Comparison of ENCODE assay signal across 22 cellular contexts in the genomic region with DNA sequence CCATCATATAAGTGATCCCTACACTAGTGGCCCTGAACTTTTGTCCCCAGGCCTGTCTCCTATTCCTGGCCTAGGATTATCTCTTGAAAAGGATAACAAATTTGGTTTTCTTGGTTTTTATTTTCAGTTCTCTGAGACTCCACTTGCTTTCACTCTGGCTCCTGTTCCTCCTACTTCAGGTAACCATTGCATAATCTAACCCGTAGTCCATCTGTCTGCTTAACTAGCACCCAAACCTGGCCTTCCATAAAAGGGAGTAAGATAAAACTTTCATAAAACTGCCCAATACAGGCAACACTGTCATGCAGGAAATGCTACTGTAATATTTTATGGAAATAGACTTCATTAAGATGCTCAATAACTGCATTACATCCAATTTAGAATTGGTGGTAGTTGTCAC.
"Had no signal": no experiment of that assay in that cellular context is flagged by ENCODE, and none has a peak within 500 bp of the region (broad histone marks: within the 10 kb centered on the region; RNA-seq: fewer than 3 reads in every experiment).

No MANE protein-coding gene starts in this region.

- H3K27ac ChIP-seq: RWPE1 had no signal

- H3K9ac ChIP-seq: SK-N-SH had no signal

- H3K27me3 Mint-ChIP-seq: T-cell had no signal

- H3K4me3 Mint-ChIP-seq: T-cell had no signal

- H3K36me3 Mint-ChIP-seq: T-cell had no signal

- H3K9me3 Mint-ChIP-seq: T-cell had no signal

- ATAC-seq: Panc1, T-cell had no signal

- H3K9me3 ChIP-seq: SK-N-SH had no signal

- DNase-seq: IMR-90, Karpas-422, KG1, MM.1S, NCI-H1092 treated with DMSO at 0.1 percent for 48 hours, NCI-H1436, NCI-H187, NCI-H2029, NCI-H2081 treated with DMSO at 0.1 percent for 48 hours, NCI-H2171, NCI-H226, NCI-H446, NCI-H510A, NCI-H524 treated with DMSO at 0.1 percent for 48 hours, NCI-H69, NCI-H774, SHP77, SK-N-SH, SW 1271, T-cell had no signal

- H3K4me2 ChIP-seq: SK-N-SH had no signal

- H3K9me2 ChIP-seq: SK-N-SH had no signal

- H3K27ac Mint-ChIP-seq: T-cell had no signal
